8 cellular contexts compared by ENCODE assay signal in genomic region chr7:41003031-41003925, GRCh38.
A peak's percentile ranks its signal among the peaks of the same experiment; 100 is the strongest.
DNase-seq lines count a peak whose midpoint lies in the region; ATAC-seq and TF ChIP-seq lines count a peak whose summit lies in the region.

No MANE protein-coding gene starts in this region.

- no peaks in the 10 kb centered on the region for H3K36me3 ChIP-seq in SK-N-SH (replicated peaks in 1 of 2; ENCODE audit: control insufficient read depth in 1 of 2, insufficient read depth in 2 of 2, low read length in 1 of 2)
- H3K36me3 ChIP-seq in sigmoid colon, result no peaks in the 10 kb centered on the region

- CTCF ChIA-PET in SK-N-SH (lab: Yijun Ruan, JAX), result interaction anchor here (0.6 to 3.4 kb wide), 42 partner anchors 9 to 771 kb away, joined by 3 to 31 read pairs (median 4); no protein-coding TSS in a partner anchor

- H3K4me3 ChIP-seq in SK-N-SH (ENCODE audit: low read depth in 2 of 2, low read length in 1 of 2) (peak overlapping the region in 1 of 2 experiments; percentile 30; a peak in 1 of 4 replicates), sigmoid colon (no peak overlapping the region)

- TF ChIP-seq RAD21 in SK-N-SH (IDR thresholded peaks at IDR 0.05; ENCODE audit: low read length), result peak; percentile 70

- intact Hi-C loops in sigmoid colon (cut with DNase I), result no loop called here

- no peak overlapping the region for H2AFZ ChIP-seq in SK-N-SH (ENCODE audit: low read depth)

- H3K79me2 ChIP-seq in SK-N-SH (ENCODE audit: insufficient read depth), result no peaks in the 10 kb centered on the region

- H4K20me1 ChIP-seq in SK-N-SH (ENCODE audit: insufficient read depth), result no peaks in the 10 kb centered on the region

- no peak for TF ChIP-seq EP300 in SK-N-SH (IDR thresholded peaks at IDR 0.05; ENCODE audit: borderline replicate concordance in 1 of 2, low read depth in 1 of 2, low read length in 1 of 2)
- no peak for TF ChIP-seq EP300 in sigmoid colon (IDR thresholded peaks at IDR 0.05)

- H3K4me1 ChIP-seq in SK-N-SH (ENCODE audit: control insufficient read depth in 1 of 2, insufficient read depth in 2 of 2, low read depth in 1 of 2, low read length in 1 of 2) (peaks cover 0 to 6% of the 10 kb centered on the region in 2 experiments; a peak in 1 of 4 replicates), sigmoid colon (peaks cover 0 to 4% (median 0%) of the 10 kb centered on the region in 4 donors)

- no peak overlapping the region for H3K4me2 ChIP-seq in SK-N-SH

- H3K9ac ChIP-seq in SK-N-SH, result no peak overlapping the region

- H3K9me3 ChIP-seq in SK-N-SH (no peaks in the 10 kb centered on the region), sigmoid colon (no peaks in the 10 kb centered on the region)

- 73% methylated on average over 10 of the region's 10 CpGs for WGBS in SK-N-SH (ENCODE audit: low lambda C conversion rate)
- whole genome bisulfite sequencing in sigmoid colon, 2 donors, result 65 to 75% methylated on average over 10 of the region's 10 CpGs

- H3K9me2 ChIP-seq in SK-N-SH, result no peaks in the 10 kb centered on the region

- ATAC-seq in HG03175 (IDR thresholded peaks at IDR 0.05; ENCODE audit: unreplicated experiment) (peak; percentile 70), GM18909 (IDR thresholded peaks at IDR 0.05; ENCODE audit: poor library complexity, unreplicated experiment) (no peak)

- no peaks in the 10 kb centered on the region for H3K27me3 ChIP-seq in SK-N-SH (ENCODE audit: insufficient read depth)
- H3K27me3 ChIP-seq in sigmoid colon, result no peaks in the 10 kb centered on the region

- POLR2A ChIA-PET in SK-N-SH (lab: Yijun Ruan, JAX), result interaction anchor here (0.6 kb wide), 1 partner anchor 378 kb away, joined by 3 read pairs; no protein-coding TSS in a partner anchor

- H3F3A ChIP-seq in SK-N-SH (replicated peaks; ENCODE audit: insufficient read depth), result no peaks in the 10 kb centered on the region

- TF ChIP-seq POLR2A in sigmoid colon (IDR thresholded peaks at IDR 0.05), result no peak

- peak; percentile 8 to 33 (median 8) for DNase-seq in stimulated activated CD4-positive, alpha-beta T cell treated with anti-CD3 and anti-CD28 coated beads, Interleukin-12 subunit alpha, Interleukin-12 subunit beta, amount 100 ng/mL, for 48 hours (ENCODE audit: low read depth in 2 of 3, low spot score in 1 of 3)
- no peak for DNase-seq in stimulated activated CD4-positive, alpha-beta T cell treated with anti-CD3 and anti-CD28 coated beads, Interleukin-4, amount 100 ng/mL, for 4 hours
- DNase-seq in SK-N-SH (peak; percentile 27), foreskin melanocyte (peak; percentile 14), sigmoid colon (no peak)
- no peak for DNase-seq in activated effector memory CD4-positive, alpha-beta T cell treated with anti-CD3 and anti-CD28 coated beads, Interleukin-2, amount 50 U/mL, for 16 hours

- no peak overlapping the region for H3K27ac ChIP-seq in SK-N-SH (ENCODE audit: low read depth in 2 of 2, low read length in 1 of 2)
- H3K27ac ChIP-seq in sigmoid colon, result no peak overlapping the region

- TF ChIP-seq CTCF in SK-N-SH (IDR thresholded peaks at IDR 0.05) (peak; percentile 91), sigmoid colon (IDR thresholded peaks at IDR 0.05) (peak; percentile 13 to 43 (median 22))

TF ChIP-seq in SK-N-SH, 30 proteins besides CTCF, POLR2A, EP300 and RAD21:
- TF ChIP-seq SMC3 (IDR thresholded peaks at IDR 0.05; ENCODE audit: low read depth, low read length) (peak; percentile 55), GATA2 (CRISPR knock-in tag; IDR thresholded peaks at IDR 0.05) (no peak), FOXJ3 (CRISPR knock-in tag; IDR thresholded peaks at IDR 0.05) (no peak)

Comparison
In these comparisons a context has a peak if more than half of its experiments do, and no peak if none do; other contexts are left out.
1. DNase-seq: peak in stimulated activated CD4-positive, alpha-beta T cell treated with anti-CD3 and anti-CD28 coated beads, Interleukin-12 subunit alpha, Interleukin-12 subunit beta, amount 100 ng/mL, for 48 hours (3 of 3), SK-N-SH (single experiment) and foreskin melanocyte (single experiment); none in stimulated activated CD4-positive, alpha-beta T cell treated with anti-CD3 and anti-CD28 coated beads, Interleukin-4, amount 100 ng/mL, for 4 hours (0 of 2), sigmoid colon (single experiment) and activated effector memory CD4-positive, alpha-beta T cell treated with anti-CD3 and anti-CD28 coated beads, Interleukin-2, amount 50 U/mL, for 16 hours (single experiment).